ENCODE assay signal across 16 cellular contexts in the genomic region with DNA sequence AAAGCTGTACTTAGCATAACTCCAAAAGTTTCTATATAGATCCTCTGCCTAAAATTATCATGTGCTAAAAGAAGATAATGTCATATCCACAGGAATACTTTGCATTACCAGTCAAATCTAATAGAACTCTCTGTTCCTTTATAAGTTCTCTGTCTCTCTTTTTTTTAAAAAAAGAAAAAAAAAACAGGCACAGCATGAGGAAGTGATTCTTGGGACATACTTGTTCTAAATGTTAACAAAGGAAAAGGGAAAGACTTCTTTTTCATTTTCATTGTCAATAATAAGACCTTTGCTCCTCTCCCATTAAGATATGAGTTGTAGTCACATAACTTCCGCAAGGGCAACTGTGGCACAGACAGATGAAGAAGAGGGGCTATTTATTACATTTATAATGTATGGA.
"Had no signal": no experiment of that assay in that cellular context is flagged by ENCODE, and none has a peak within 500 bp of the region (broad histone marks: within the 10 kb centered on the region; RNA-seq: fewer than 3 reads in every experiment).

No MANE protein-coding gene starts in this region.

- H3K9me3 ChIP-seq: suprapubic skin had no signal

- H3K27ac ChIP-seq: cardiac muscle cell, foreskin keratinocyte had no signal

- H3K27me3 ChIP-seq: suprapubic skin had no signal

- H3K4me1 ChIP-seq: foreskin keratinocyte had no signal

- H3K4me3 ChIP-seq: cardiac muscle cell, suprapubic skin had no signal

- DNase-seq: activated B cell treated with CpG ODN at 0.5 μM for 24 hours; activated CD4-positive, alpha-beta memory T cell treated with anti-CD3 and anti-CD28 coated beads for 36 hours; activated CD4-positive, alpha-beta T cell treated with anti-CD3 and anti-CD28 coated beads for 4 hours; activated naive CD8-positive, alpha-beta T cell treated with anti-CD3 and anti-CD28 coated beads for 36 hours; activated T-cell treated with anti-CD3 and anti-CD28 coated beads for 4 hours; amniotic stem cell; endodermal cell; foreskin keratinocyte; glutamatergic neuron; hippocampal formation; mammary epithelial cell; midbrain; T-cell; trophoblast cell had no signal

- ATAC-seq: foreskin keratinocyte, T-cell had no signal

- H3K36me3 ChIP-seq: cardiac muscle cell, suprapubic skin had no signal
